8 cellular contexts compared by ENCODE assay signal in the genomic region with DNA sequence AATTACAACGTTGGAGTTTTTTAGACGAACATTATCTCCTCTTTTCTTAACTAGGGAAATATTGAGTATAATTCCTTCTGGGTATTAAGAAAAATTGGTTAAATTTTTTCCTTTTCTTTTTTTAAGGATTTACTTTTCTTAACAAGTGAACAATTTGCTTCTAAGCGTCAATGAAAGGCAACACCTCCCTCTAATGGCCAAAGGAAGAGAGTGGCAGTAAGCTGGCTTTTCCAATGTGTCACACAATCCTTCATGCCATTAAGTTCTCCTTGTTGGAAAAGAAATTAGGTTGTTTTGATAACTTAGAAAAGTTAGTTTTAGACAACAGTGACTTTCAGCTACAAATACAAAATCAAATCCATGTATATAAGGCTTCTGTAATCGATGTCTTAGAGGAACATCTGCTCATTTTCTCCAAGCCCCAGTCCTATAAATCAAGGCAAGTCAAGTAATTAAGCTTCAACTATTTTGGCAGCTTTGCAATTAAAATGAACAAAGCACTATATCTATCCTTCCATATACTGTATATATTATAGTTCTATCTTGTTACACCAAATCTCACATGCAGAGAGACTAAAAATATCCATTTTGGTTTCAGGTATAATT.
DNase-seq lines count a peak whose midpoint lies in the region; ATAC-seq and TF ChIP-seq lines count a peak whose summit lies in the region.

No MANE protein-coding gene starts in this region.

- no peak overlapping the region for H3K4me3 Mint-ChIP-seq in activated T-cell treated with anti-CD3 and anti-CD28 coated beads, Interleukin-2, amount 50 U/mL, for 4 hours

- peaks cover 0 to 34% of the 10 kb centered on the region in 2 donors for H3K36me3 ChIP-seq in gastrocnemius medialis

- no peaks in the 10 kb centered on the region for H3K4me1 ChIP-seq in gastrocnemius medialis

- in situ Hi-C loops in gastrocnemius medialis (cut with MboI; ENCODE audit: low sequenced_read_pairs in 4 of 4): loop anchor here in 2 of 4 donors (25.0 kb wide), 1 partner anchor 605 kb away; no protein-coding TSS in a partner anchor

- no peaks in the 10 kb centered on the region for H3K27me3 Mint-ChIP-seq in activated T-cell treated with anti-CD3 and anti-CD28 coated beads, Interleukin-2, amount 50 U/mL, for 4 hours (ENCODE audit: low read depth)

- H3K27ac ChIP-seq in gastrocnemius medialis: no peak overlapping the region

- no peaks in the 10 kb centered on the region for H3K27me3 ChIP-seq in gastrocnemius medialis

- H3K9me3 ChIP-seq in gastrocnemius medialis: no peaks in the 10 kb centered on the region

- H3K4me3 ChIP-seq in Jurkat, Clone E6-1 (ENCODE audit: low read length): no peak overlapping the region
- no peak overlapping the region for H3K4me3 ChIP-seq in gastrocnemius medialis

- intact Hi-C loops in gastrocnemius medialis (cut with DNase I; ENCODE audit: low total_unique reads): loop anchor here (1.0 to 5.0 kb wide), 3 partner anchors 380 to 616 kb away; no protein-coding TSS in a partner anchor

- no peak for TF ChIP-seq POLR2A in gastrocnemius medialis (IDR thresholded peaks at IDR 0.05)

- ATAC-seq in gastrocnemius medialis: peak; percentile 59 to 73
- no peak for ATAC-seq in activated T-cell treated with anti-CD3 and anti-CD28 coated beads, Interleukin-2, amount 50 U/mL, for 4 hours
- no peak for ATAC-seq in GM19452 (IDR thresholded peaks at IDR 0.05; ENCODE audit: unreplicated experiment)
- ATAC-seq in GM18870 (IDR thresholded peaks at IDR 0.05; ENCODE audit: unreplicated experiment): no peak

- no peaks in the 10 kb centered on the region for H3K9me3 Mint-ChIP-seq in activated T-cell treated with anti-CD3 and anti-CD28 coated beads, Interleukin-2, amount 50 U/mL, for 4 hours

- DNase-seq in DMS 273 (lab: John Stamatoyannopoulos, UW; ENCODE audit: unreplicated experiment) (peak; percentile 72), T1000 (lab: John Stamatoyannopoulos, UW) (peak; percentile 3), glomerular endothelial cell (ENCODE audit: extremely low read depth, low read depth, low spot score) (peak; percentile 27), gastrocnemius medialis (no peak)
- DNase-seq in Jurkat, Clone E6-1 (ENCODE audit: low read depth, low spot score): peak; percentile 9
- no peak for DNase-seq in activated T-cell treated with anti-CD3 and anti-CD28 coated beads, Interleukin-2, amount 50 U/mL, for 4 hours

- peaks cover 9% of the 10 kb centered on the region for H3K4me1 Mint-ChIP-seq in activated T-cell treated with anti-CD3 and anti-CD28 coated beads, Interleukin-2, amount 50 U/mL, for 4 hours (ENCODE audit: low read depth)

- H3K36me3 Mint-ChIP-seq in activated T-cell treated with anti-CD3 and anti-CD28 coated beads, Interleukin-2, amount 50 U/mL, for 4 hours (ENCODE audit: insufficient read depth): peaks cover 38% of the 10 kb centered on the region

- TF ChIP-seq CTCF in gastrocnemius medialis (IDR thresholded peaks at IDR 0.05 in 4 of 5, conservative IDR thresholded peaks at IDR 0.05 in 1 of 5): peak; percentile 50 to 86 (median 76)

Comparison
In these comparisons a context has a peak if more than half of its experiments do, and no peak if none do; other contexts are left out.
1. DNase-seq: peak in DMS 273 (single experiment), Jurkat, Clone E6-1 (single experiment), T1000 (single experiment) and glomerular endothelial cell (single experiment); none in gastrocnemius medialis (0 of 2) and activated T-cell treated with anti-CD3 and anti-CD28 coated beads, Interleukin-2, amount 50 U/mL, for 4 hours (single experiment).
2. ATAC-seq: peak in gastrocnemius medialis (2 of 2); none in activated T-cell treated with anti-CD3 and anti-CD28 coated beads, Interleukin-2, amount 50 U/mL, for 4 hours (0 of 2), GM19452 (single experiment) and GM18870 (single experiment).